In the genomic region with DNA sequence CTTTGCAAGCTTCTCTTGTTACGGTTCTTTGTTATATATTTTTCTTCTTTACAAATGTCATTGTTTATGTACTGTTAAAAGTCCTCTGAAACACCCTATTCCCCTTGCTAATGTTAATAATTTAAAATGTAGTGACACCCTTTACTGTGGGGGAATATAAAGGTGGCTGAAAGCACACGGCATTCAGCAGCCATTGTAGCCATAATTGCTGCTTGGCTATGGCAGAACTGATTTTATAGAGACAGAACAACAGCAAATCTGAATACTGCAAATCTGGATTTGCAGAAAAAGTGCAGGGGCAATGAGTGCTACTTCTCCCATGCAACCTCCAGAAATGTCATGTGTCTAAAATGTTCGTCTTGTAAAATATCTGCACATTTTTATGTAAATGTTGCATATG, we compare ENCODE assay signal across 15 cellular contexts. TPM values are rescaled to one million over a fixed set of nuclear protein-coding genes. Genes with fewer than 3 reads are reported as not detected.
A peak's percentile ranks its signal among the peaks of the same experiment; 100 is the strongest.
DNase-seq lines count a peak whose midpoint lies in the region; ATAC-seq, FAIRE-seq and TF ChIP-seq lines count a peak whose summit lies in the region.
"Had no signal": no experiment of that assay in that cellular context is flagged by ENCODE, and none has a peak within 500 bp of the region (broad histone marks: within the 10 kb centered on the region; RNA-seq: fewer than 3 reads in every experiment).

No MANE protein-coding gene starts in this region.

- BruUV-seq in PC-9 (replicated peaks; lab: Mats Ljungman, UMichigan) = no TSS peak

- 92% methylated on average over 3 of the region's 3 CpGs for WGBS in SK-N-SH (ENCODE audit: low lambda C conversion rate)

- H3K4me2 ChIP-seq in SK-N-SH = no peak overlapping the region
- H3K4me2 ChIP-seq in PC-9 = no peak overlapping the region

- ATAC-seq in SK-N-SH treated with all-trans-retinoic acid at 6 μM for 48 hours = no peak
- ATAC-seq: PC-3, T-cell had no signal

- H3K9me2 ChIP-seq in SK-N-SH (no peaks in the 10 kb centered on the region), PC-9 (ENCODE audit: insufficient read depth) (peaks cover 4% of the 10 kb centered on the region)

- H3K36me3 ChIP-seq in SK-N-SH (replicated peaks in 1 of 2; ENCODE audit: control insufficient read depth in 1 of 2, insufficient read depth in 2 of 2, low read length in 1 of 2) (no peaks in the 10 kb centered on the region), PC-9 (ENCODE audit: low read depth) (no peaks in the 10 kb centered on the region)

- intact Hi-C loops in PC-9 (cut with micrococcal nuclease; ENCODE audit: unreplicated experiment) = no loop called here

- POLR2A ChIA-PET in SK-N-SH (lab: Yijun Ruan, JAX) (no interaction called here), PC-9 (lab: Charles Lee; ENCODE audit: unreplicated experiment) (interaction anchor here (0.6 kb wide), 1 partner anchor 40 kb away, joined by 4 read pairs; no protein-coding TSS in a partner anchor)

- H3K9me3 ChIP-seq in SK-N-SH (no peaks in the 10 kb centered on the region), PC-9 (ENCODE audit: insufficient read depth, low read depth) (no peaks in the 10 kb centered on the region)

- peaks cover 16 to 27% of the 10 kb centered on the region in 2 experiments; a peak in 2 of 4 replicates for H3K4me1 ChIP-seq in SK-N-SH (ENCODE audit: control insufficient read depth in 1 of 2, insufficient read depth in 2 of 2, low read depth in 1 of 2, low read length in 1 of 2)
- peaks cover 25% of the 10 kb centered on the region for H3K4me1 ChIP-seq in PC-9 (replicated peaks; ENCODE audit: insufficient read depth)

- TF ChIP-seq EP300 in SK-N-SH (IDR thresholded peaks at IDR 0.05; ENCODE audit: borderline replicate concordance in 1 of 2, low read depth in 1 of 2, low read length in 1 of 2) = no peak

- H3K4me3 ChIP-seq in SK-N-SH (ENCODE audit: low read depth in 2 of 2, low read length in 1 of 2) = no peak overlapping the region
- H3K4me3 ChIP-seq in PC-9 = no peak overlapping the region

- H2AFZ ChIP-seq in SK-N-SH (ENCODE audit: low read depth) (no peak overlapping the region), PC-9 (no peak overlapping the region)

- TF ChIP-seq CTCF in SK-N-SH (IDR thresholded peaks at IDR 0.05) (no peak), PC-9 (conservative IDR thresholded peaks at IDR 0.05) (no peak)

- no peak overlapping the region for H3K9ac ChIP-seq in SK-N-SH

- H3K79me2 ChIP-seq in SK-N-SH (ENCODE audit: insufficient read depth) = peaks cover 19% of the 10 kb centered on the region
- H3K79me2 ChIP-seq in PC-9 (ENCODE audit: low read depth) = peaks cover 22% of the 10 kb centered on the region

- DNase-seq in SK-N-SH (no peak), NCI-H69 (lab: John Stamatoyannopoulos, UW) (peak; percentile 54), inferior parietal cortex (ENCODE audit: extremely low spot score) (peak; percentile 38), substantia nigra (lab: John Stamatoyannopoulos, UW) (no peak), urothelium cell line (ENCODE audit: low spot score) (no peak), PC-9 (no peak)
- DNase-seq: COR-L47, DMS53, H7, NCI-H146, NCI-H345, PC-3, T-cell had no signal

- H3K27me3 ChIP-seq in SK-N-SH (ENCODE audit: insufficient read depth) = no peaks in the 10 kb centered on the region
- H3K27me3 ChIP-seq in PC-9 (ENCODE audit: insufficient read depth, low read depth) = no peaks in the 10 kb centered on the region

- H3K27ac ChIP-seq in SK-N-SH (ENCODE audit: low read depth in 2 of 2, low read length in 1 of 2) (no peak overlapping the region), substantia nigra (ENCODE audit: low read depth, low read length, poor library complexity, severe bottlenecking) (no peak overlapping the region), PC-9 (no peak overlapping the region)
- H3K27ac ChIP-seq: C4-2B had no signal

- no peak for TF ChIP-seq RAD21 in SK-N-SH (IDR thresholded peaks at IDR 0.05; ENCODE audit: low read length)

- H3F3A ChIP-seq in SK-N-SH (replicated peaks; ENCODE audit: insufficient read depth) = peaks cover 39% of the 10 kb centered on the region
- peaks cover 22% of the 10 kb centered on the region; the same call in 1 of the 2 replicates for H3F3A ChIP-seq in PC-9 (ENCODE audit: insufficient read depth, low read depth)

- FAIRE-seq in urothelium cell line (lab: Jason Lieb, UNC) = no peak

- CTCF ChIA-PET in SK-N-SH (lab: Yijun Ruan, JAX) = interaction anchor here (0.8 to 0.9 kb wide), 2 partner anchors 112 to 129 kb away, joined by 3 to 5 read pairs; no protein-coding TSS in a partner anchor
- CTCF ChIA-PET in PC-9 (lab: Charles Lee) = no interaction called here

- H4K20me1 ChIP-seq in SK-N-SH (ENCODE audit: insufficient read depth) = peaks cover 5% of the 10 kb centered on the region; the same call in 1 of the 2 replicates
- H4K20me1 ChIP-seq in PC-9 (ENCODE audit: insufficient read depth) = no peaks in the 10 kb centered on the region

TF ChIP-seq in SK-N-SH treated with all-trans-retinoic acid at 6 μM for 48 hours, 23 proteins besides CTCF, POLR2A, EP300 and RAD21:
- TF ChIP-seq ZNF8 (CRISPR knock-in tag; IDR thresholded peaks at IDR 0.05) (no peak), ZNF70 (CRISPR knock-in tag; IDR thresholded peaks at IDR 0.05) (0 out of 2 replicates have a peak, but pooled peaks have one; percentile 24)

TF ChIP-seq in SK-N-SH, 30 proteins besides CTCF, POLR2A, EP300 and RAD21 (continues in another document):
- TF ChIP-seq POLR2AphosphoS5 (IDR thresholded peaks at IDR 0.05; ENCODE audit: low read depth, low read length) = no peak
- no peak for TF ChIP-seq SMC3 (IDR thresholded peaks at IDR 0.05; ENCODE audit: low read depth, low read length)
- TF ChIP-seq, protein P1, sequence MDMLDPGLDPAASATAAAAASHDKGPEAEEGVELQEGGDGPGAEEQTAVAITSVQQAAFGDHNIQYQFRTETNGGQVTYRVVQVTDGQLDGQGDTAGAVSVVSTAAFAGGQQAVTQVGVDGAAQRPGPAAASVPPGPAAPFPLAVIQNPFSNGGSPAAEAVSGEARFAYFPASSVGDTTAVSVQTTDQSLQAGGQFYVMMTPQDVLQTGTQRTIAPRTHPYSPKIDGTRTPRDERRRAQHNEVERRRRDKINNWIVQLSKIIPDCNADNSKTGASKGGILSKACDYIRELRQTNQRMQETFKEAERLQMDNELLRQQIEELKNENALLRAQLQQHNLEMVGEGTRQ (IDR thresholded peaks at IDR 0.05; ENCODE audit: borderline replicate concordance, low read depth, low read length) = no peak
- TF ChIP-seq, protein P2, sequence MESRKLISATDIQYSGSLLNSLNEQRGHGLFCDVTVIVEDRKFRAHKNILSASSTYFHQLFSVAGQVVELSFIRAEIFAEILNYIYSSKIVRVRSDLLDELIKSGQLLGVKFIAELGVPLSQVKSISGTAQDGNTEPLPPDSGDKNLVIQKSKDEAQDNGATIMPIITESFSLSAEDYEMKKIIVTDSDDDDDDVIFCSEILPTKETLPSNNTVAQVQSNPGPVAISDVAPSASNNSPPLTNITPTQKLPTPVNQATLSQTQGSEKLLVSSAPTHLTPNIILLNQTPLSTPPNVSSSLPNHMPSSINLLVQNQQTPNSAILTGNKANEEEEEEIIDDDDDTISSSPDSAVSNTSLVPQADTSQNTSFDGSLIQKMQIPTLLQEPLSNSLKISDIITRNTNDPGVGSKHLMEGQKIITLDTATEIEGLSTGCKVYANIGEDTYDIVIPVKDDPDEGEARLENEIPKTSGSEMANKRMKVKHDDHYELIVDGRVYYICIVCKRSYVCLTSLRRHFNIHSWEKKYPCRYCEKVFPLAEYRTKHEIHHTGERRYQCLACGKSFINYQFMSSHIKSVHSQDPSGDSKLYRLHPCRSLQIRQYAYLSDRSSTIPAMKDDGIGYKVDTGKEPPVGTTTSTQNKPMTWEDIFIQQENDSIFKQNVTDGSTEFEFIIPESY (IDR thresholded peaks at IDR 0.05; ENCODE audit: borderline replicate concordance, low read depth) = no peak
- no peak for TF ChIP-seq NFIC (IDR thresholded peaks at IDR 0.05; ENCODE audit: borderline replicate concordance)
- no peak for TF ChIP-seq JUND (IDR thresholded peaks at IDR 0.05)
- no peak for TF ChIP-seq TEAD4 (IDR thresholded peaks at IDR 0.05; ENCODE audit: borderline replicate concordance, insufficient read depth)
- TF ChIP-seq FOXM1 (IDR thresholded peaks at IDR 0.05; ENCODE audit: low read depth) = no peak
- no peak for TF ChIP-seq GABPA (IDR thresholded peaks at IDR 0.05; ENCODE audit: low read depth)
- no peak for TF ChIP-seq EZH2phosphoT487 (IDR thresholded peaks at IDR 0.05; ENCODE audit: borderline replicate concordance, low read depth)
- TF ChIP-seq RCOR1 (IDR thresholded peaks at IDR 0.05; ENCODE audit: low read length) = no peak
- no peak for TF ChIP-seq TCF12 (IDR thresholded peaks at IDR 0.05)
- no peak for TF ChIP-seq FOSL2 (IDR thresholded peaks at IDR 0.05; ENCODE audit: borderline replicate concordance, low read depth)
- no peak for TF ChIP-seq CHD2 (IDR thresholded peaks at IDR 0.05; ENCODE audit: low read length, partially characterized antibody)
- TF ChIP-seq RXRA (IDR thresholded peaks at IDR 0.05; ENCODE audit: borderline replicate concordance, low read depth) = no peak
- TF ChIP-seq, protein P3, sequence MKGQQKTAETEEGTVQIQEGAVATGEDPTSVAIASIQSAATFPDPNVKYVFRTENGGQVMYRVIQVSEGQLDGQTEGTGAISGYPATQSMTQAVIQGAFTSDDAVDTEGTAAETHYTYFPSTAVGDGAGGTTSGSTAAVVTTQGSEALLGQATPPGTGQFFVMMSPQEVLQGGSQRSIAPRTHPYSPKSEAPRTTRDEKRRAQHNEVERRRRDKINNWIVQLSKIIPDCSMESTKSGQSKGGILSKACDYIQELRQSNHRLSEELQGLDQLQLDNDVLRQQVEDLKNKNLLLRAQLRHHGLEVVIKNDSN (IDR thresholded peaks at IDR 0.05; ENCODE audit: borderline replicate concordance, low read depth) = no peak

RNA-seq across cellular contexts. Expression of a gene that starts 3.7 kb away (rescaled TPM):
- polyA plus RNA-seq in SK-N-SH (2012; rRNA removed) = 8.5 and 9.9 TPM in 2 replicates
- 19.1 and 21.4 TPM in 2 replicates for polyA plus RNA-seq in SK-N-SH (2012; cell fraction: cytosol; rRNA removed)
- 5.9 and 10.8 TPM in 2 replicates for polyA plus RNA-seq in SK-N-SH (2012; cell fraction: nucleus; rRNA removed)
- total RNA-seq in PC-9 (2021) = 31.4 and 40.3 TPM in 2 replicates

Comparison
In these comparisons a context has a peak if more than half of its experiments do, and no peak if none do; other contexts are left out.
1. DNase-seq: peak in NCI-H69 (single experiment) and inferior parietal cortex (single experiment); none in SK-N-SH (single experiment), substantia nigra (0 of 49), urothelium cell line (single experiment) and PC-9 (0 of 2).